ENCODE assay signal across 1 cellular context in genomic region chr1:54028306-54029251, GRCh38.
TF ChIP-seq lines count a peak whose summit lies in the region.

No MANE protein-coding gene starts in this region.

TF ChIP-seq in HepG2, 621 proteins besides CTCF, POLR2A, EP300 and RAD21 (continued from another document):
- TF ChIP-seq THRA (CRISPR knock-in tag; IDR thresholded peaks at IDR 0.05; ENCODE audit: borderline replicate concordance) (0 out of 2 replicates have a peak, but pooled peaks have one; percentile 12), MYC (CRISPR knock-in tag; IDR thresholded peaks at IDR 0.05; ENCODE audit: borderline replicate concordance) (no peak), HBP1 (CRISPR knock-in tag; IDR thresholded peaks at IDR 0.05; ENCODE audit: low read depth) (no peak), CSRNP1 (CRISPR knock-in tag; IDR thresholded peaks at IDR 0.05) (peak; percentile 50; the same call in 1 of the 2 replicates), MAFF (IDR thresholded peaks at IDR 0.05; ENCODE audit: low read depth, low read length) (peak; percentile 36; the same call in 1 of the 2 replicates), ARID4A (CRISPR knock-in tag; IDR thresholded peaks at IDR 0.05; ENCODE audit: borderline replicate concordance) (peak; percentile 44; the same call in 1 of the 2 replicates), HOXD1 (CRISPR knock-in tag; IDR thresholded peaks at IDR 0.05) (no peak), ZBTB43 (CRISPR knock-in tag; conservative IDR thresholded peaks at IDR 0.05) (0 out of 2 replicates have a peak, but pooled peaks have one; percentile 38), ZBTB34 (CRISPR knock-in tag; IDR thresholded peaks at IDR 0.05) (peak; percentile 85), ZFAT (CRISPR knock-in tag; conservative IDR thresholded peaks at IDR 0.05) (no peak), SAP130 (CRISPR knock-in tag; IDR thresholded peaks at IDR 0.05; ENCODE audit: low read depth) (0 out of 2 replicates have a peak, but pooled peaks have one; percentile 7), HNRNPLL (IDR thresholded peaks at IDR 0.05; ENCODE audit: low read depth, low read length, poor library complexity, severe bottlenecking) (no peak), HNF1A (IDR thresholded peaks at IDR 0.05; ENCODE audit: low read depth) (no peak), HNF1A (CRISPR knock-in tag; IDR thresholded peaks at IDR 0.05; ENCODE audit: borderline replicate concordance) (peak; percentile 26; the same call in 1 of the 2 replicates), NCOA2 (CRISPR knock-in tag; IDR thresholded peaks at IDR 0.05) (peak; percentile 31), ZNF547 (CRISPR knock-in tag; IDR thresholded peaks at IDR 0.05) (no peak), TARDBP (CRISPR knock-in tag; IDR thresholded peaks at IDR 0.05) (peak; percentile 29; the same call in 1 of the 2 replicates), PLRG1 (conservative IDR thresholded peaks at IDR 0.05) (no peak), ZHX2 (IDR thresholded peaks at IDR 0.05; ENCODE audit: low read depth) (no peak), ZHX2 (CRISPR knock-in tag; IDR thresholded peaks at IDR 0.05; ENCODE audit: borderline replicate concordance) (0 out of 2 replicates have a peak, but pooled peaks have one; percentile 44), ZNF224 (CRISPR knock-in tag; IDR thresholded peaks at IDR 0.05) (no peak), SOX13 (IDR thresholded peaks at IDR 0.05) (no peak), SOX13 (CRISPR knock-in tag; conservative IDR thresholded peaks at IDR 0.05 in 1 of 2, IDR thresholded peaks at IDR 0.05 in 1 of 2) (peak in 1 of 2 experiments; percentile 79; a peak in 2 of 4 replicates), ZNF629 (CRISPR knock-in tag; conservative IDR thresholded peaks at IDR 0.05) (no peak)
